Comparison of ENCODE assay signal across 8 cellular contexts in the genomic region with DNA sequence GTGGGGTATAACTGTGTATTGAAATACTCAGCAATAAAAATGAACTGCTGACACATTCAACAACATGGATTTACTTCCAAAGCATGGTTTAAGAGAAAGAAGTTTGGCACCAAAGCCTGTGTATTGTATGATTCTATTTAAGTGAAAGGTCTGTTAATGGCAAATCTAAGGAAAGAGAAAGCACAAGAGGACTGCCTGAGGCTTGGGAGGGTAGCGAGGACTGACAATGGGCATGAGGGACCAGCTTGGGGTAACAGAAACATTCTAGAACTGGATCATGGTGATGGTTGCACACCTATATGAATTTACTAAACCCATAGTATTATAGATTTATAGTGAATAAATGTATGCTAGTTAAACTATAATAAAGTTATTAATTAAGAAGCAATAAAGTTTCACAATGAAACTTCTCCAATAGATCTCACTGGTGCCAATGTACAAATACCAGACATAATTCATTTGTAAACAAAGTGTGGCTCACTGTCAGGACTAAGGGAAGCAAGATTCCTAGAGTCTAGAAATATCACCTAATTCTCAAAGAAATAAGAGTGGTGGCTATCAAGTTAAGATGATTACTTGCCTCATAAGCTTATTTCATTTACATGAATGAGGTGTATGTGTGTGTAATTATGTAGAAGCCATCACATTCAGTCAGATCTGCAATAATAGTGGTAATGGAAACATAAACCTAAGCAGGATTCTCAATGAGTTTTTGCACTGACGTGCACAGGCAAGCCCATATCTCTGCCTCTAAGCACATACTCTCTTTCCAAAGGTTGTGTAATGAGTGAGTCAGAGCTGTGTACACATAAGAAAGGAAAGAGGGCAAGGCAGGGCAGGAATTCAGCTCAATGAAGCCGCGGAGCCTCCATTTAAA.
DNase-seq lines count a peak whose midpoint lies in the region; ATAC-seq lines count a peak whose summit lies in the region.

No MANE protein-coding gene starts in this region.

- H3K4ac ChIP-seq in mesendoderm (ENCODE audit: low read depth, low read length): no peak overlapping the region

- H3K4me1 ChIP-seq in mesendoderm (ENCODE audit: control insufficient read depth, low read depth, low read length): peaks cover 3% of the 10 kb centered on the region

- peak; percentile 39 for DNase-seq in AG20443 (ENCODE audit: low spot score)
- DNase-seq in NCI-H1417 (lab: John Stamatoyannopoulos, UW): peak; percentile 60 to 91 (median 66)
- peak; percentile 93 for DNase-seq in astrocyte of the hippocampus (ENCODE audit: low read depth, low spot score)
- peak; percentile 22 for DNase-seq in mesendoderm
- DNase-seq in stimulated activated CD4-positive, alpha-beta T cell treated with anti-CD3 and anti-CD28 coated beads, Interleukin-12 subunit alpha, Interleukin-12 subunit beta, amount 100 ng/mL, for 4 hours: no peak
- no peak for DNase-seq in posterior vena cava (ENCODE audit: low spot score)
- DNase-seq in stimulated activated CD8-positive, alpha-beta memory T cell treated with anti-CD3 and anti-CD28 coated beads, Interleukin-4, amount 100 ng/mL, for 48 hours: no peak

- H3K18ac ChIP-seq in mesendoderm (ENCODE audit: low read length): no peak overlapping the region

- WGBS in mesendoderm (ENCODE audit: extremely low coverage, insufficient coverage, low lambda C conversion rate): no CpG with 5 or more reads among the region's 4 CpGs

- H2BK120ac ChIP-seq in mesendoderm (ENCODE audit: low read depth, low read length): no peak overlapping the region

- H3K9ac ChIP-seq in mesendoderm (ENCODE audit: low read length): no peak overlapping the region

- no peak for ATAC-seq in HG03521 (IDR thresholded peaks at IDR 0.05; ENCODE audit: unreplicated experiment)

- no peak overlapping the region for H4K5ac ChIP-seq in mesendoderm (ENCODE audit: low read length)

- H3K79me1 ChIP-seq in mesendoderm (ENCODE audit: low read length): no peaks in the 10 kb centered on the region

- no peak overlapping the region for H3K4me2 ChIP-seq in mesendoderm (ENCODE audit: low read length)

- intact Hi-C loops in posterior vena cava (cut with DNase I): no loop called here

- no peak overlapping the region for H3K4me3 ChIP-seq in mesendoderm (ENCODE audit: low read length)

- no peaks in the 10 kb centered on the region for H3K79me2 ChIP-seq in mesendoderm (ENCODE audit: control insufficient read depth, insufficient read depth, low read length)

- H3K56ac ChIP-seq in mesendoderm (ENCODE audit: low read length): no peak overlapping the region

- H3K36me3 ChIP-seq in mesendoderm (ENCODE audit: control insufficient read depth, insufficient read depth, low read length): no peaks in the 10 kb centered on the region

- no peak overlapping the region for H3K27ac ChIP-seq in mesendoderm (ENCODE audit: low read depth, low read length)

- H4K8ac ChIP-seq in mesendoderm (ENCODE audit: low read depth, low read length): no peak overlapping the region

- H2BK15ac ChIP-seq in mesendoderm (replicated peaks; ENCODE audit: low read depth): no peak overlapping the region

- no peak overlapping the region for H3K23ac ChIP-seq in mesendoderm (ENCODE audit: low read length)

- no peak overlapping the region for H2AK5ac ChIP-seq in mesendoderm (ENCODE audit: low read length)

- H2BK5ac ChIP-seq in mesendoderm (ENCODE audit: low read length): no peak overlapping the region

- H3K27me3 ChIP-seq in mesendoderm (ENCODE audit: insufficient read depth, low read length, poor library complexity): no peaks in the 10 kb centered on the region

Comparison
In these comparisons a context has a peak if more than half of its experiments do, and no peak if none do; other contexts are left out.
1. DNase-seq: peak in AG20443 (single experiment), NCI-H1417 (3 of 3), astrocyte of the hippocampus (single experiment) and mesendoderm (single experiment); none in stimulated activated CD4-positive, alpha-beta T cell treated with anti-CD3 and anti-CD28 coated beads, Interleukin-12 subunit alpha, Interleukin-12 subunit beta, amount 100 ng/mL, for 4 hours (single experiment), posterior vena cava (single experiment) and stimulated activated CD8-positive, alpha-beta memory T cell treated with anti-CD3 and anti-CD28 coated beads, Interleukin-4, amount 100 ng/mL, for 48 hours (single experiment).